Comparison of ENCODE assay signal across 1 cellular context in the genomic region with DNA sequence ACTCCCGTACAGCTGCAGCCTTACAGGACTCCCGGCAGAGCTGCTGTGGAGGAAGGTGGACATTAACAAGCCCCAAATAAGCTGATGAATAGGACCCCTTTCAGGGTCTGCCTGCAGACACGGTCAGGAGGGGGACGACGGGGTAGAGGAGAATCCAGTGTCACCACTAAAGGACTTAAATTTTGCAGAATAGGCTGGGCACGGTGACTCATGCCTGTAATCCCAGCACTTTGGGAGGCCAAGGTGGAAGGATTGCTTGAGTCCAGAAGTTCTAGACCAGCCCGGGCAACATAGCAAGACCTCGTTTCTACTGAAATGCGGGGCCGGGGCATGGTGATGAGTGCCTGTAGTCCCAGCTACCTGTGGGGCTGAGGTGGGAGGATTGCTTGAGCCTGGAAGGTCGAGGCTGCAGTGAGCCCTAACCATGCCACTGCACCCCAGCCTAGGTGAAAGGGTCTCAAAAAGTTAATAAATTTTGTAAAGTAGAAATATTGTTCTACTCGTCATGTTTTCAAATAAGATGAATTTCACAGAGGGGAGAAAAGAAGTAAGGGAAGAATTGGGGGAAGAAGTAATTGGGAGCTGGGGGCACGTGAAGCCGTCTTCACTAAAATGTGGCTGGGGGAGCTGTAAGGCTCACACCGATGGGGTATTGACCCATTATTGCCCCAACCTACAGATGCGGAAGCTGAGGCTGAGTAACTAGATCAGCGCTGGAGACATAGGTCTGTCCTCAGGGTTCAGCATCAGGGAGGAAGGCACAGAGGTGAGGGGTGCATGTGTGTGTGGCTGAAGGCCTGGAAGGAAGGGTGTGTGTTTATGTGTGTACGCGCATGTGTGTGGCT.
TF ChIP-seq lines count a peak whose summit lies in the region.

No MANE protein-coding gene starts in this region.

TF ChIP-seq in HCT116, 20 proteins besides CTCF, POLR2A, EP300 and RAD21 (continued from another document):
- TF ChIP-seq, protein P1, sequence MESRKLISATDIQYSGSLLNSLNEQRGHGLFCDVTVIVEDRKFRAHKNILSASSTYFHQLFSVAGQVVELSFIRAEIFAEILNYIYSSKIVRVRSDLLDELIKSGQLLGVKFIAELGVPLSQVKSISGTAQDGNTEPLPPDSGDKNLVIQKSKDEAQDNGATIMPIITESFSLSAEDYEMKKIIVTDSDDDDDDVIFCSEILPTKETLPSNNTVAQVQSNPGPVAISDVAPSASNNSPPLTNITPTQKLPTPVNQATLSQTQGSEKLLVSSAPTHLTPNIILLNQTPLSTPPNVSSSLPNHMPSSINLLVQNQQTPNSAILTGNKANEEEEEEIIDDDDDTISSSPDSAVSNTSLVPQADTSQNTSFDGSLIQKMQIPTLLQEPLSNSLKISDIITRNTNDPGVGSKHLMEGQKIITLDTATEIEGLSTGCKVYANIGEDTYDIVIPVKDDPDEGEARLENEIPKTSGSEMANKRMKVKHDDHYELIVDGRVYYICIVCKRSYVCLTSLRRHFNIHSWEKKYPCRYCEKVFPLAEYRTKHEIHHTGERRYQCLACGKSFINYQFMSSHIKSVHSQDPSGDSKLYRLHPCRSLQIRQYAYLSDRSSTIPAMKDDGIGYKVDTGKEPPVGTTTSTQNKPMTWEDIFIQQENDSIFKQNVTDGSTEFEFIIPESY (IDR thresholded peaks at IDR 0.05; ENCODE audit: extremely low read depth, insufficient replicate concordance, low read length), result no peak
- TF ChIP-seq POLR2AphosphoS5 (IDR thresholded peaks at IDR 0.05; ENCODE audit: low read depth, low read length) (no peak), FOSL1 (IDR thresholded peaks at IDR 0.05; ENCODE audit: low read depth) (no peak), CEBPB (IDR thresholded peaks at IDR 0.05; ENCODE audit: low read depth) (no peak), SRF (IDR thresholded peaks at IDR 0.05; ENCODE audit: low read depth) (no peak), REST (IDR thresholded peaks at IDR 0.05; ENCODE audit: low read depth) (no peak), ELF1 (IDR thresholded peaks at IDR 0.05; ENCODE audit: borderline replicate concordance, low read depth) (no peak)
